9 cellular contexts compared by ENCODE assay signal in the genomic region with DNA sequence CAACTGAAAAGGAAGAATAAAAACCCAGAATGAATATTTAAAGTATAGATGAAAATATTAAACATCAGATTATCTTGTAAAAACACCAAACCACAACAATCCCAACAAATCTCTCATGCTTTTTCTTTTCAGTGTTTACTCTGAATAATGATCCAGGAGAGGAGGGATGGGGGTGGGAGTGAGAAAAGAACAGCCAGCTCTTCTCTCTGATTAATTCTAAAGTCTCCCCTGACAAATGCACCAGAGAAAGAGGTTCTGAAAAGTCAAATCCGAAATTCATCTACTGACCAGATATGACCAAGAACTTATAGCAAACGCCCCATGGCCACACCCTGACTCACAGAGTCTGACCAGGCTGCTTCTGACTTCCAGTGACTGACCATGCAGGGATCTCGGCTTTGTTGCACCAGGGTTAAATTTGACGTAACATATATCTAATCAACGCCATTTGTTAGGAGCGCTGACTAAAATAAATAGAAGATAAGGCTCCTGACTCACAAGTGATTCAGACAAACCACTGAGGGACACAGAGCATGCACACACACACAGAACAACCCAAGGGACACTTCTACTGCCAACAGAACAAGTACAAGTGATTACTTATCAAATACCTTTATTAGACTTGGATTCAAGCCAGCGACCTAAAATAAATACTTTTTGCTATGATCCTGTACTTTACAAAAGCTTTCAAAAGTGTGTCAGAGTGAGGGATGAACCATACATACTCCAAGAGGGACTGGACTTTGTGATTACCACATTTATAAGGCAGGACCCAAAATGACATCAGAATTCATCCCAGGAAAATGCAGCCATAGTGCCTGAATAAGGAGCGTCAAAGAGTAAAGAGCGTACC. TPM values are rescaled to one million over a fixed set of nuclear protein-coding genes. Genes with fewer than 3 reads are reported as not detected.
DNase-seq lines count a peak whose midpoint lies in the region; ATAC-seq, FAIRE-seq and TF ChIP-seq lines count a peak whose summit lies in the region.
"Had no signal": no experiment of that assay in that cellular context is flagged by ENCODE, and none has a peak within 500 bp of the region (broad histone marks: within the 10 kb centered on the region; RNA-seq: fewer than 3 reads in every experiment).

No MANE protein-coding gene starts in this region.

- no peaks in the 10 kb centered on the region for H3K9me3 Mint-ChIP-seq in GM23338
- H3K9me3 Mint-ChIP-seq: H9 had no signal

- in situ Hi-C loops in HepG2 (cut with HindIII; ENCODE audit: extremely low pct_ligation_motif_present, low pct_unique_long_range_greater_than_20kb), result loop anchor here (25.0 kb wide), 1 partner anchor 240 kb away; no protein-coding TSS in a partner anchor
- in situ Hi-C loops in transverse colon (cut with MboI; ENCODE audit: low pct_ligation_motif_present in 1 of 4, low pct_unique_long_range_greater_than_20kb in 1 of 4, low sequenced_read_pairs in 3 of 4), result no loop called here

- DNase-seq in AG08396 (ENCODE audit: low spot score) (peak; percentile 86), HS-27A (ENCODE audit: low read depth) (peak; percentile 70), astrocyte of the hippocampus (ENCODE audit: low read depth, low spot score) (peak; percentile 81), HepG2 (ENCODE audit: low spot score) (peak; percentile 98), transverse colon (no peak), GM23338 (ENCODE audit: low spot score) (no peak)
- DNase-seq: H9 had no signal

- H3K36me3 ChIP-seq in HepG2 (replicated peaks in 1 of 2; ENCODE audit: control insufficient read depth in 1 of 2, insufficient read depth in 2 of 2, low read length in 2 of 2), result peaks cover 2 to 17% of the 10 kb centered on the region in 2 experiments; a peak in 4 of 5 replicates
- H3K36me3 ChIP-seq in transverse colon, result peaks cover 0 to 28% (median 1%) of the 10 kb centered on the region in 4 donors
- H3K36me3 ChIP-seq in GM23338 (ENCODE audit: insufficient read depth), result no peaks in the 10 kb centered on the region

- no peak overlapping the region for H3K4me3 Mint-ChIP-seq in GM23338
- H3K4me3 Mint-ChIP-seq: H9 had no signal

- H3K79me2 ChIP-seq in HepG2 (ENCODE audit: insufficient read depth, low read length) (no peaks in the 10 kb centered on the region), GM23338 (replicated peaks; ENCODE audit: insufficient read depth) (no peaks in the 10 kb centered on the region)

- CTCF ChIA-PET in HepG2 (lab: Yijun Ruan, JAX; ENCODE audit: low intra/inter-chr PET ratio, low total read pairs), result no interaction called here

- TF ChIP-seq RAD21 in HepG2 (CRISPR knock-in tag; IDR thresholded peaks at IDR 0.05), result no peak

- TSS peak; percentile 66 for BruUV-seq in HepG2 (replicated peaks; lab: Mats Ljungman, UMichigan)

- no peaks in the 10 kb centered on the region for H3K9me2 ChIP-seq in GM23338 (ENCODE audit: insufficient read depth)

- ATAC-seq in HepG2 (peak; percentile 76), GM21723 (IDR thresholded peaks at IDR 0.05; ENCODE audit: unreplicated experiment) (no peak), GM23338 (no peak), HG02763 (IDR thresholded peaks at IDR 0.05; ENCODE audit: unreplicated experiment) (no peak)

- peak in 1 of 2 experiments; percentile 86; a peak in 2 of 4 replicates for TF ChIP-seq EP300 in HepG2 (IDR thresholded peaks at IDR 0.05; ENCODE audit: low read depth in 2 of 2, low read length in 2 of 2)
- peak; percentile 84 for TF ChIP-seq EP300 in HepG2 (CRISPR knock-in tag; IDR thresholded peaks at IDR 0.05; ENCODE audit: borderline replicate concordance)
- TF ChIP-seq EP300 in transverse colon (IDR thresholded peaks at IDR 0.05; ENCODE audit: low read depth), result no peak

- intact Hi-C loops in HepG2 (cut with micrococcal nuclease; ENCODE audit: unreplicated experiment) (no loop called here), transverse colon (cut with DNase I; ENCODE audit: low total_unique reads) (no loop called here)

- H3K4me1 Mint-ChIP-seq in GM23338, result peaks cover 2% of the 10 kb centered on the region; the same call in 2 of the 3 replicates

- H3K4me3 ChIP-seq in HepG2 (replicated peaks in 1 of 3; ENCODE audit: insufficient read depth in 1 of 3, low read depth in 2 of 3, low read length in 3 of 3), result peak overlapping the region in 1 of 3 experiments; percentile 26; a peak in 1 of 6 replicates
- H3K4me3 ChIP-seq in transverse colon, result no peak overlapping the region
- H3K4me3 ChIP-seq in GM23338, result no peak overlapping the region

- WGBS in HepG2 (ENCODE audit: low lambda C conversion rate), result 7% methylated on average over 9 of the region's 9 CpGs
- 60 to 68% methylated on average over 4 to 9 of the region's 9 CpGs for WGBS in transverse colon (ENCODE audit: low coverage in 1 of 2), 2 donors

- H4K20me1 ChIP-seq in HepG2 (ENCODE audit: insufficient read depth, low read length) (no peaks in the 10 kb centered on the region), GM23338 (replicated peaks; ENCODE audit: insufficient read depth) (no peaks in the 10 kb centered on the region)

- POLR2A ChIA-PET in HepG2 (lab: Yijun Ruan, JAX), result interaction anchor here (1.3 to 1.4 kb wide), 2 partner anchors 119 to 176 kb away, joined by 3 to 5 read pairs; partner anchors contain the start of gene ASCC1

- no peak for TF ChIP-seq CTCF in HepG2 (CRISPR knock-in tag; IDR thresholded peaks at IDR 0.05)
- TF ChIP-seq CTCF in transverse colon (IDR thresholded peaks at IDR 0.05), result no peak
- TF ChIP-seq CTCF in GM23338 (conservative IDR thresholded peaks at IDR 0.05; ENCODE audit: low read depth in 2 of 2), result no peak

- H3F3A ChIP-seq in GM23338 (replicated peaks; ENCODE audit: low read depth), result no peaks in the 10 kb centered on the region

- no peak overlapping the region for H3K27ac Mint-ChIP-seq in GM23338
- H3K27ac Mint-ChIP-seq: H9 had no signal

- H3K9me3 ChIP-seq in HepG2 (ENCODE audit: low read length) (no peaks in the 10 kb centered on the region), transverse colon (no peaks in the 10 kb centered on the region)

- H2AFZ ChIP-seq in HepG2 (ENCODE audit: low read length), result no peak overlapping the region
- H2AFZ ChIP-seq in GM23338, result no peak overlapping the region

- H3K27me3 ChIP-seq in HepG2 (ENCODE audit: control insufficient read depth in 1 of 2, insufficient read depth in 2 of 2, low read length in 2 of 2), result no peaks in the 10 kb centered on the region
- H3K27me3 ChIP-seq in transverse colon, result no peaks in the 10 kb centered on the region
- no peaks in the 10 kb centered on the region for H3K27me3 ChIP-seq in GM23338 (ENCODE audit: insufficient read depth)

- TF ChIP-seq POLR2A in HepG2 (IDR thresholded peaks at IDR 0.05; ENCODE audit: insufficient read depth in 1 of 2, low read depth in 2 of 2, low read length in 2 of 2), result no peak
- TF ChIP-seq POLR2A in transverse colon (IDR thresholded peaks at IDR 0.05), result no peak

- peak overlapping the region; percentile 66 for H3K4me2 ChIP-seq in HepG2 (ENCODE audit: low read depth, low read length)
- H3K4me2 ChIP-seq in GM23338, result no peak overlapping the region

- peaks cover 73% of the 10 kb centered on the region for H3K4me1 ChIP-seq in HepG2 (ENCODE audit: insufficient read depth, low read length)
- H3K4me1 ChIP-seq in transverse colon, result peaks cover 0 to 21% (median 12%) of the 10 kb centered on the region in 4 donors
- H3K4me1 ChIP-seq in GM23338 (ENCODE audit: insufficient read depth), result no peaks in the 10 kb centered on the region

- H3K27ac ChIP-seq in HepG2 (ENCODE audit: extremely low read length, insufficient read depth, low read length), result peak overlapping the region; percentile 93
- H3K27ac ChIP-seq in transverse colon, result peak overlapping the region in 2 of 4 donors; percentile 72
- H3K27ac ChIP-seq in GM23338 (ENCODE audit: low read depth), result no peak overlapping the region

- H3K36me3 Mint-ChIP-seq in GM23338 (ENCODE audit: low read depth), result peaks cover 6% of the 10 kb centered on the region; the same call in 1 of the 3 replicates

- FAIRE-seq in HepG2 (lab: Jason Lieb, UNC), result no peak

- H3K9ac ChIP-seq in HepG2 (ENCODE audit: insufficient read depth, low read depth, low read length), result peak overlapping the region; percentile 74

- H3K27me3 Mint-ChIP-seq in GM23338 (ENCODE audit: insufficient read depth, low read depth, poor library complexity), result no peaks in the 10 kb centered on the region

TF ChIP-seq in HepG2, 621 proteins besides CTCF, POLR2A, EP300 and RAD21 (continues in another document):
- TF ChIP-seq ZSCAN20 (CRISPR knock-in tag; IDR thresholded peaks at IDR 0.05; ENCODE audit: borderline replicate concordance) (no peak), ZMYM3 (CRISPR knock-in tag; IDR thresholded peaks at IDR 0.05) (no peak)

TF ChIP-seq in GM23338, 12 proteins besides CTCF, POLR2A, EP300 and RAD21 (continues in another document):
- TF ChIP-seq STAT1 (IDR thresholded peaks at IDR 0.05; ENCODE audit: unreplicated experiment) (no peak), CREB1 (CRISPR knock-in tag; IDR thresholded peaks at IDR 0.05; ENCODE audit: low read depth) (no peak), ZNF331 (CRISPR knock-in tag; IDR thresholded peaks at IDR 0.05; ENCODE audit: low read depth) (no peak)

RNA-seq across cellular contexts. Expression of gene SPOCK2, which starts 9.3 kb away (rescaled TPM):
- total RNA-seq in HepG2 (2016; rRNA removed; fragmentation: Illumina TruSeq; extraction: Trizol), result 4.7 and 8.6 TPM in 2 replicates
- total RNA-seq in HepG2 (2016; cell fraction: cytosol; rRNA removed; fragmentation: Illumina TruSeq; extraction: Trizol; ENCODE audit: low read depth), result 1.9 and 2.3 TPM in 2 replicates
- total RNA-seq in HepG2 (2016; cell fraction: insoluble cytoplasmic fraction; rRNA removed; fragmentation: Illumina TruSeq; extraction: Trizol), result 5.6 and 7.5 TPM in 2 replicates
- 4.9 and 6.3 TPM in 2 replicates for total RNA-seq in HepG2 (2016; cell fraction: membrane; rRNA removed; fragmentation: Illumina TruSeq; extraction: Trizol)
- 4.5 and 7.0 TPM in 2 replicates for total RNA-seq in HepG2 (2016; cell fraction: nucleus; rRNA removed; fragmentation: Illumina TruSeq; extraction: Trizol)
- polyA plus RNA-seq in HepG2 (2011; rRNA removed), result 30.6 and 49.8 TPM in 2 replicates
- polyA plus RNA-seq in HepG2 (2011; cell fraction: cytosol; rRNA removed), result 36.8 and 39.8 TPM in 2 replicates
- 38.0 and 46.6 TPM in 2 replicates for polyA plus RNA-seq in HepG2 (2011; cell fraction: nucleus; rRNA removed)
- polyA plus RNA-seq in HepG2 (2012), result 3.4 and 5.3 TPM in 2 replicates
- 2.4 and 2.5 TPM in 2 replicates for polyA plus RNA-seq in HepG2 (2016; cell fraction: cytosol; fragmentation: Illumina TruSeq; extraction: Trizol; ENCODE audit: low read depth)
- 4.6 and 4.7 TPM in 2 replicates for polyA plus RNA-seq in HepG2 (2016; cell fraction: insoluble cytoplasmic fraction; fragmentation: Illumina TruSeq; extraction: Trizol; ENCODE audit: low read depth)
- 3.8 and 5.6 TPM in 2 replicates for polyA plus RNA-seq in HepG2 (2016; cell fraction: membrane; fragmentation: Illumina TruSeq; extraction: Trizol; ENCODE audit: low read depth)
- 12.2 and 13.8 TPM in 2 replicates for polyA plus RNA-seq in HepG2 (2016; cell fraction: nucleus; fragmentation: Illumina TruSeq; extraction: Trizol; ENCODE audit: insufficient read depth, low read depth)
- polyA minus RNA-seq in HepG2 (2011; rRNA and poly(A)+ RNA removed; ENCODE audit: low replicate concordance), result 2.5 and 69.1 TPM in 2 replicates
- 20.4 and 35.1 TPM in 2 replicates for polyA minus RNA-seq in HepG2 (2011; cell fraction: cytosol; rRNA and poly(A)+ RNA removed)
- 8.9 and 15.5 TPM in 2 replicates for polyA minus RNA-seq in HepG2 (2011; cell fraction: nucleus; rRNA and poly(A)+ RNA removed)
- 10 to 100 TPM in 2 of 4 donors, 1 to 10 TPM in 2; 6.0 to 24.7 (median 9.3) TPM for total RNA-seq in transverse colon
- 2.6 and 3.6 TPM in 2 replicates for total RNA-seq in GM23338 (2014; rRNA removed; shearing (Covaris generic))
- polyA plus RNA-seq in GM23338 (2016; fragmentation: Nextera tagmentation; extraction: Ambion mirVana), result 1.2 and 1.3 TPM in 2 replicates

Comparison
In these comparisons a context has a peak if more than half of its experiments do, and no peak if none do; other contexts are left out.
1. DNase-seq: peak in AG08396 (single experiment), HS-27A (single experiment), astrocyte of the hippocampus (single experiment) and HepG2 (single experiment); none in transverse colon (single experiment) and GM23338 (single experiment).